In genomic region chr11:33735426-33736147, GRCh38 we compare ENCODE assay signal across 8 cellular contexts. TPM values are rescaled to one million over a fixed set of nuclear protein-coding genes. Genes with fewer than 3 reads are reported as not detected.
DNase-seq lines count a peak whose midpoint lies in the region; ATAC-seq, FAIRE-seq and TF ChIP-seq lines count a peak whose summit lies in the region.

No MANE protein-coding gene starts in this region.

- peaks cover 22% of the 10 kb centered on the region for H3F3A ChIP-seq in MM.1S (ENCODE audit: insufficient read depth, low read length)

- DNase-seq in HCT116 (ENCODE audit: low read depth, low spot score), result no peak
- DNase-seq in MM.1S, result peak; percentile 85
- peak; percentile 42 for DNase-seq in activated CD4-positive, alpha-beta T cell treated with anti-CD3 and anti-CD28 coated beads, Interleukin-2, amount 50 U/mL, for 1 hour
- DNase-seq in endothelial cell of umbilical vein (ENCODE audit: low read depth, low spot score), result peak; percentile 51
- DNase-seq in type B pancreatic cell (ENCODE audit: extremely low spot score, unreplicated experiment), result no peak
- DNase-seq in NCI-H187 (lab: John Stamatoyannopoulos, UW), result no peak

- TF ChIP-seq CTCF in HCT116 (IDR thresholded peaks at IDR 0.05 in 2 of 3, conservative IDR thresholded peaks at IDR 0.05 in 1 of 3; ENCODE audit: borderline replicate concordance in 1 of 3, insufficient read depth in 1 of 3, low read depth in 2 of 3, low read length in 2 of 3) (no peak), MM.1S (IDR thresholded peaks at IDR 0.05; ENCODE audit: low read length) (no peak), endothelial cell of umbilical vein (IDR thresholded peaks at IDR 0.05; ENCODE audit: extremely low read depth in 1 of 2, insufficient read depth in 1 of 2, low read depth in 1 of 2, low read length in 2 of 2) (no peak), type B pancreatic cell (conservative IDR thresholded peaks at IDR 0.05) (peak; percentile 52)

- H3K27me3 ChIP-seq in HCT116 (ENCODE audit: insufficient read depth, low read length), result no peaks in the 10 kb centered on the region
- no peaks in the 10 kb centered on the region for H3K27me3 ChIP-seq in MM.1S (replicated peaks; ENCODE audit: insufficient read depth, low read length)
- no peaks in the 10 kb centered on the region for H3K27me3 ChIP-seq in endothelial cell of umbilical vein (ENCODE audit: control insufficient read depth in 2 of 2, insufficient read depth in 2 of 2, low read length in 2 of 2)
- H3K27me3 ChIP-seq in muscle layer of duodenum (ENCODE audit: low read depth, low read length), result no peaks in the 10 kb centered on the region

- H3K27ac ChIP-seq in HCT116 (ENCODE audit: low read depth, low read length) (peak overlapping the region; percentile 71), MM.1S (ENCODE audit: low read length) (peak overlapping the region; percentile 94), endothelial cell of umbilical vein (ENCODE audit: insufficient read depth, low read depth, low read length) (peak overlapping the region; percentile 93), muscle layer of duodenum (ENCODE audit: low read length) (peak overlapping the region; percentile 71)

- TF ChIP-seq RAD21 in HCT116 (IDR thresholded peaks at IDR 0.05; ENCODE audit: low read depth), result no peak

- dilution Hi-C loops in endothelial cell of umbilical vein (cut with MboI; ENCODE audit: extremely low pct_ligation_motif_present, low sequenced_read_pairs), result no loop called here

- H3K9me3 ChIP-seq in HCT116 (ENCODE audit: control insufficient read depth in 1 of 2, insufficient read depth in 1 of 2, low read depth in 1 of 2, low read length in 2 of 2) (no peaks in the 10 kb centered on the region), MM.1S (replicated peaks; ENCODE audit: insufficient read depth, low read length) (no peaks in the 10 kb centered on the region), endothelial cell of umbilical vein (replicated peaks; ENCODE audit: control insufficient read depth, insufficient read depth, low read length) (no peaks in the 10 kb centered on the region), muscle layer of duodenum (ENCODE audit: control insufficient read depth in 1 of 2, low read length in 2 of 2) (no peaks in the 10 kb centered on the region)

- H3K4me1 ChIP-seq in HCT116 (ENCODE audit: control insufficient read depth in 1 of 2, insufficient read depth in 2 of 2, low read length in 2 of 2), result peaks cover 13 to 28% of the 10 kb centered on the region in 2 experiments
- peaks cover 23% of the 10 kb centered on the region for H3K4me1 ChIP-seq in MM.1S (ENCODE audit: low read length)
- peaks cover 49% of the 10 kb centered on the region for H3K4me1 ChIP-seq in endothelial cell of umbilical vein (ENCODE audit: control insufficient read depth, extremely low read depth, insufficient read depth, low read length)
- H3K4me1 ChIP-seq in muscle layer of duodenum (ENCODE audit: control insufficient read depth in 1 of 2, insufficient read depth in 2 of 2, low read length in 2 of 2), result peaks cover 3 to 14% of the 10 kb centered on the region in 2 donors

- CTCF ChIA-PET in HCT116 (lab: Charles Lee), result interaction anchor here (1.3 kb wide), 1 partner anchor 45 kb away, joined by 4 read pairs; no protein-coding TSS in a partner anchor
- CTCF ChIA-PET in endothelial cell of umbilical vein (lab: Charles Lee), result interaction anchor here (1.2 to 4.6 kb wide), 6 partner anchors 13 to 370 kb away, joined by 5 to 32 read pairs (median 8); no protein-coding TSS in a partner anchor

- peaks cover 38% of the 10 kb centered on the region for H3K4me1 Mint-ChIP-seq in type B pancreatic cell (ENCODE audit: unreplicated experiment)

- peak overlapping the region; percentile 83 to 88 for H3K4me3 ChIP-seq in HCT116 (replicated peaks in 1 of 2; ENCODE audit: low read depth in 1 of 2, low read length in 2 of 2)
- H3K4me3 ChIP-seq in MM.1S (ENCODE audit: low read length), result peak overlapping the region; percentile 80
- H3K4me3 ChIP-seq in endothelial cell of umbilical vein (replicated peaks in 1 of 3; ENCODE audit: insufficient read depth in 1 of 3, low read depth in 1 of 3, low read length in 3 of 3), result peak overlapping the region; percentile 74 to 98 (median 95)
- peak overlapping the region; percentile 84 to 89 for H3K4me3 ChIP-seq in muscle layer of duodenum (ENCODE audit: low read depth in 1 of 2, low read length in 2 of 2)

- H3K4me3 Mint-ChIP-seq in type B pancreatic cell, result peak overlapping the region; percentile 94

- H3K79me2 ChIP-seq in HCT116 (ENCODE audit: insufficient read depth, low read length) (peaks cover 53% of the 10 kb centered on the region), MM.1S (ENCODE audit: low read length) (peaks cover 48% of the 10 kb centered on the region), endothelial cell of umbilical vein (ENCODE audit: control insufficient read depth, insufficient read depth, low read length) (peaks cover 63% of the 10 kb centered on the region)

- H3K9ac ChIP-seq in HCT116 (ENCODE audit: low read length) (peak overlapping the region; percentile 94), MM.1S (ENCODE audit: low read length) (peak overlapping the region; percentile 95), endothelial cell of umbilical vein (replicated peaks; ENCODE audit: extremely low read depth, insufficient read depth, low read length) (peak overlapping the region; percentile 99)

- H4K20me1 ChIP-seq in HCT116 (ENCODE audit: insufficient read depth) (no peaks in the 10 kb centered on the region), MM.1S (ENCODE audit: insufficient read depth, low read length) (peaks cover 20% of the 10 kb centered on the region), endothelial cell of umbilical vein (replicated peaks; ENCODE audit: control insufficient read depth, extremely low read depth, insufficient read depth, low read length) (peaks cover 3% of the 10 kb centered on the region)

- H3K36me3 ChIP-seq in HCT116 (ENCODE audit: control insufficient read depth in 1 of 2, insufficient read depth in 2 of 2, low read length in 2 of 2) (peaks cover 0 to 4% of the 10 kb centered on the region in 2 experiments; a peak in 1 of 4 replicates), MM.1S (replicated peaks; ENCODE audit: insufficient read depth, low read length) (peaks cover 19% of the 10 kb centered on the region; the same call in 1 of the 2 replicates), endothelial cell of umbilical vein (ENCODE audit: control insufficient read depth in 2 of 2, extremely low read depth in 1 of 2, insufficient read depth in 2 of 2, low read length in 2 of 2) (peaks cover 4% of the 10 kb centered on the region in 2 experiments), muscle layer of duodenum (ENCODE audit: control insufficient read depth in 1 of 2, insufficient read depth in 2 of 2, low read length in 2 of 2) (no peaks in the 10 kb centered on the region)

- no peaks in the 10 kb centered on the region for H3K9me3 Mint-ChIP-seq in type B pancreatic cell

- H3K27me3 Mint-ChIP-seq in type B pancreatic cell, result peaks cover 5% of the 10 kb centered on the region

- ATAC-seq in GM18498 (IDR thresholded peaks at IDR 0.05; ENCODE audit: unreplicated experiment) (peak; percentile 61), HCT116 (peak; percentile 48)

- H3K36me3 Mint-ChIP-seq in type B pancreatic cell, result peaks cover 22% of the 10 kb centered on the region

- H3K9me2 ChIP-seq in HCT116 (ENCODE audit: insufficient read depth) (no peaks in the 10 kb centered on the region), MM.1S (replicated peaks; ENCODE audit: insufficient read depth, low read length) (no peaks in the 10 kb centered on the region)

- TF ChIP-seq POLR2A in HCT116 (IDR thresholded peaks at IDR 0.05; ENCODE audit: borderline replicate concordance, extremely low read depth, insufficient read depth, insufficient read length) (no peak), endothelial cell of umbilical vein (IDR thresholded peaks at IDR 0.05; ENCODE audit: low read depth, low read length) (no peak)

- no peak for FAIRE-seq in endothelial cell of umbilical vein (lab: Jason Lieb, UNC)

- BruUV-seq in HCT116 (replicated peaks; lab: Mats Ljungman, UMichigan) (no TSS peak), endothelial cell of umbilical vein (replicated peaks; lab: Mats Ljungman, UMichigan) (TSS peak; percentile 38)

- intact Hi-C loops in HCT116 (cut with micrococcal nuclease) (loop anchor here (5.0 kb wide), 1 partner anchor 33 kb away; the partner anchor contains the start of gene C11orf91), endothelial cell of umbilical vein (cut with micrococcal nuclease) (loop anchor here (1.0 to 5.0 kb wide), 6 partner anchors 12 to 573 kb away; partner anchors contain the start of genes C11orf91, CSTF3 and HIPK3)

- POLR2A ChIA-PET in HCT116 (lab: Charles Lee) (interaction anchor here (1.0 to 1.9 kb wide), 6 partner anchors 8 to 51 kb away, joined by 3 to 12 read pairs (median 6); no protein-coding TSS in a partner anchor), endothelial cell of umbilical vein (lab: Charles Lee) (interaction anchor here (1.3 to 1.8 kb wide), 5 partner anchors 19 to 46 kb away, joined by 3 to 9 read pairs (median 5); no protein-coding TSS in a partner anchor)

- H3K4me2 ChIP-seq in HCT116 (ENCODE audit: low read length) (peak overlapping the region; percentile 79), MM.1S (ENCODE audit: low read depth, low read length) (peak overlapping the region; percentile 92), endothelial cell of umbilical vein (ENCODE audit: insufficient read depth, low read length) (peak overlapping the region; percentile 99)

- RAD21 ChIA-PET in HCT116 (lab: Charles Lee; ENCODE audit: low non-redundant PET in 1 of 2, low total read pairs in 2 of 2, uncharacterized antibody in 2 of 2, unreplicated experiment in 2 of 2), result no interaction called here

- no peaks in the 10 kb centered on the region for H3K9me1 ChIP-seq in endothelial cell of umbilical vein (replicated peaks; ENCODE audit: control insufficient read depth, extremely low read depth, insufficient read depth, low read length)

- peak overlapping the region; percentile 91 for H3K27ac Mint-ChIP-seq in type B pancreatic cell

- H2AFZ ChIP-seq in HCT116 (ENCODE audit: low read depth, low read length, poor library complexity, severe bottlenecking) (no peak overlapping the region), MM.1S (ENCODE audit: low read length) (peak overlapping the region; percentile 73), endothelial cell of umbilical vein (ENCODE audit: low read depth, low read length) (no peak overlapping the region)

RNA-seq across cellular contexts. Expression of gene CD59, which starts 0.6 kb away (rescaled TPM):
- total RNA-seq in HCT116 (2021; ENCODE audit: unreplicated experiment), result 122 TPM
- polyA plus RNA-seq in HCT116 (2012), result 158 and 189 TPM in 2 replicates
- total RNA-seq in endothelial cell of umbilical vein, result 1,084 and 1,141 TPM in 2 replicates
- 898 and 992 TPM in 2 replicates for polyA plus RNA-seq in endothelial cell of umbilical vein
- 1,189 and 1,210 TPM in 2 replicates for polyA plus RNA-seq in endothelial cell of umbilical vein (2011; cell fraction: cytosol; rRNA removed)
- polyA plus RNA-seq in endothelial cell of umbilical vein (2011; cell fraction: nucleus; rRNA removed), result 468 and 574 TPM in 2 replicates
- 1,678 and 2,079 TPM in 2 replicates for polyA plus RNA-seq in endothelial cell of umbilical vein (2012)
- polyA minus RNA-seq in endothelial cell of umbilical vein, result 1,358 and 1,650 TPM in 2 replicates
- 111 TPM for polyA minus RNA-seq in endothelial cell of umbilical vein (2011; cell fraction: cytosol; rRNA and poly(A)+ RNA removed)
- polyA minus RNA-seq in endothelial cell of umbilical vein (2011; cell fraction: nucleus; rRNA and poly(A)+ RNA removed), result 286 and 554 TPM in 2 replicates
- 204 and 292 TPM in 2 replicates for total RNA-seq in type B pancreatic cell (ENCODE audit: low replicate concordance)

RNA-seq across cellular contexts. Expression of gene C11orf91, which starts 35.0 kb away (rescaled TPM):
- total RNA-seq in HCT116 (2021; ENCODE audit: unreplicated experiment), result 0.54 TPM
- 0.09 and 0.21 TPM in 2 replicates for polyA plus RNA-seq in HCT116 (2012)
- total RNA-seq in endothelial cell of umbilical vein, result 1.4 and 2.1 TPM in 2 replicates
- 0.21 and 0.94 TPM in 2 replicates for polyA plus RNA-seq in endothelial cell of umbilical vein
- polyA plus RNA-seq in endothelial cell of umbilical vein (2011; cell fraction: cytosol; rRNA removed), result 0.12 TPM in 1 of 2 replicates, not detected in the other
- polyA plus RNA-seq in endothelial cell of umbilical vein (2011; cell fraction: nucleus; rRNA removed), result 0.36 and 0.84 TPM in 2 replicates
- polyA plus RNA-seq in endothelial cell of umbilical vein (2012), result 0.48 and 0.59 TPM in 2 replicates
- not detected in 2 replicates for polyA minus RNA-seq in endothelial cell of umbilical vein
- not detected for polyA minus RNA-seq in endothelial cell of umbilical vein (2011; cell fraction: cytosol; rRNA and poly(A)+ RNA removed)
- polyA minus RNA-seq in endothelial cell of umbilical vein (2011; cell fraction: nucleus; rRNA and poly(A)+ RNA removed), result 2.5 and 9.7 TPM in 2 replicates
- not detected in 2 replicates for total RNA-seq in type B pancreatic cell (ENCODE audit: low replicate concordance)

RNA-seq across cellular contexts. Expression of gene FBXO3, which starts 38.7 kb away (rescaled TPM):
- total RNA-seq in HCT116 (2021; ENCODE audit: unreplicated experiment) (27.2 TPM), endothelial cell of umbilical vein (20.8 and 23.1 TPM in 2 replicates), type B pancreatic cell (ENCODE audit: low replicate concordance) (29.3 and 34.5 TPM in 2 replicates)
- 15.2 and 22.8 TPM in 2 replicates for polyA plus RNA-seq in HCT116 (2012)
- polyA plus RNA-seq in endothelial cell of umbilical vein, result 14.9 and 18.0 TPM in 2 replicates
- 16.7 and 17.8 TPM in 2 replicates for polyA plus RNA-seq in endothelial cell of umbilical vein (2011; cell fraction: cytosol; rRNA removed)
- 22.7 and 32.5 TPM in 2 replicates for polyA plus RNA-seq in endothelial cell of umbilical vein (2011; cell fraction: nucleus; rRNA removed)
- polyA plus RNA-seq in endothelial cell of umbilical vein (2012), result 22.3 and 24.5 TPM in 2 replicates
- 21.8 and 28.2 TPM in 2 replicates for polyA minus RNA-seq in endothelial cell of umbilical vein
- polyA minus RNA-seq in endothelial cell of umbilical vein (2011; cell fraction: cytosol; rRNA and poly(A)+ RNA removed), result 18.0 TPM
- 21.4 and 32.4 TPM in 2 replicates for polyA minus RNA-seq in endothelial cell of umbilical vein (2011; cell fraction: nucleus; rRNA and poly(A)+ RNA removed)

Comparison
In these comparisons a context has a peak if more than half of its experiments do, and no peak if none do; other contexts are left out.
1. DNase-seq: peak in MM.1S (single experiment), activated CD4-positive, alpha-beta T cell treated with anti-CD3 and anti-CD28 coated beads, Interleukin-2, amount 50 U/mL, for 1 hour (single experiment) and endothelial cell of umbilical vein (single experiment); none in HCT116 (single experiment), type B pancreatic cell (single experiment) and NCI-H187 (0 of 2).
2. Peak in every context shown above with its lines, with median percentiles within 50 percentile points of each other: H3K27ac ChIP-seq, H3K4me2 ChIP-seq, H3K4me3 ChIP-seq and H3K9ac ChIP-seq.